20 cellular contexts compared by ENCODE assay signal in genomic region chr11:7311903-7312302, GRCh38.
DNase-seq lines count a peak whose midpoint lies in the region; ATAC-seq and TF ChIP-seq lines count a peak whose summit lies in the region.
"Had no signal": no experiment of that assay in that cellular context is flagged by ENCODE, and none has a peak within 500 bp of the region (broad histone marks: within the 10 kb centered on the region; RNA-seq: fewer than 3 reads in every experiment).

No MANE protein-coding gene starts in this region.

- H3K9me3 ChIP-seq in CD8-positive, alpha-beta T cell (ENCODE audit: low read length), result no peaks in the 10 kb centered on the region
- H3K9me3 ChIP-seq: BE2C, BLaER1, Caco-2 had no signal

- peaks cover 4% of the 10 kb centered on the region for H3K27me3 Mint-ChIP-seq in progenitor cell of endocrine pancreas
- H3K27me3 Mint-ChIP-seq in CD8-positive, alpha-beta T cell (ENCODE audit: low read depth), result peaks cover 7% of the 10 kb centered on the region
- H3K27me3 Mint-ChIP-seq in stimulated activated naive CD8-positive, alpha-beta T cell treated with anti-CD3 and anti-CD28 coated beads, Interleukin-15, amount 100 ng/mL, for 72 hours, result peaks cover 9% of the 10 kb centered on the region
- H3K27me3 Mint-ChIP-seq: CD4-positive, CD25-positive, alpha-beta regulatory T cell had no signal

- no peak overlapping the region for H3K4me3 ChIP-seq in CD8-positive, alpha-beta T cell (ENCODE audit: low read depth, low read length)
- H3K4me3 ChIP-seq: BLaER1 had no signal

- H3K36me3 Mint-ChIP-seq in progenitor cell of endocrine pancreas (ENCODE audit: insufficient read depth), result no peaks in the 10 kb centered on the region
- H3K36me3 Mint-ChIP-seq in CD8-positive, alpha-beta T cell, result no peaks in the 10 kb centered on the region
- H3K36me3 Mint-ChIP-seq: CD14-positive monocyte; CD4-positive, alpha-beta memory T cell; CD4-positive, CD25-positive, alpha-beta regulatory T cell had no signal

- no peak overlapping the region for H3K4me3 Mint-ChIP-seq in progenitor cell of endocrine pancreas (ENCODE audit: low read depth)
- H3K4me3 Mint-ChIP-seq in CD8-positive, alpha-beta T cell, result no peak overlapping the region
- H3K4me3 Mint-ChIP-seq in stimulated activated naive CD8-positive, alpha-beta T cell treated with anti-CD3 and anti-CD28 coated beads, Interleukin-15, amount 100 ng/mL, for 72 hours, result no peak overlapping the region
- H3K4me3 Mint-ChIP-seq: CD14-positive monocyte; CD4-positive, alpha-beta memory T cell; CD4-positive, CD25-positive, alpha-beta regulatory T cell had no signal

- TF ChIP-seq CTCF in progenitor cell of endocrine pancreas (IDR thresholded peaks at IDR 0.05; ENCODE audit: unreplicated experiment), result no peak
- no peak for TF ChIP-seq CTCF in CD8-positive, alpha-beta T cell (IDR thresholded peaks at IDR 0.05)

- ATAC-seq in CD8-positive, alpha-beta T cell, result no peak
- no peak for ATAC-seq in stimulated activated naive CD8-positive, alpha-beta T cell treated with anti-CD3 and anti-CD28 coated beads, Interleukin-15, amount 100 ng/mL, for 72 hours

- H3K36me3 ChIP-seq in CD8-positive, alpha-beta T cell (ENCODE audit: insufficient read depth, low read length), result no peaks in the 10 kb centered on the region
- H3K36me3 ChIP-seq: BE2C, BLaER1 had no signal

- no peak overlapping the region for H3K27ac ChIP-seq in CD8-positive, alpha-beta T cell (ENCODE audit: low read depth, low read length)
- H3K27ac ChIP-seq: BLaER1 had no signal

- H3K9me3 Mint-ChIP-seq in progenitor cell of endocrine pancreas (ENCODE audit: low read depth), result no peaks in the 10 kb centered on the region
- peaks cover 4% of the 10 kb centered on the region for H3K9me3 Mint-ChIP-seq in CD8-positive, alpha-beta T cell
- H3K9me3 Mint-ChIP-seq in stimulated activated naive CD8-positive, alpha-beta T cell treated with anti-CD3 and anti-CD28 coated beads, Interleukin-15, amount 100 ng/mL, for 72 hours, result no peaks in the 10 kb centered on the region

- H3K27me3 ChIP-seq in CD8-positive, alpha-beta T cell (ENCODE audit: insufficient read depth, low read length), result no peaks in the 10 kb centered on the region
- H3K27me3 ChIP-seq: BE2C, BLaER1 had no signal

- POLR2A ChIA-PET in CD8-positive, alpha-beta T cell (lab: Charles Lee), result no interaction called here

- CTCF ChIA-PET in CD8-positive, alpha-beta T cell (lab: Charles Lee), result no interaction called here

- H3K27ac Mint-ChIP-seq in progenitor cell of endocrine pancreas, result peak overlapping the region; percentile 3
- H3K27ac Mint-ChIP-seq in CD8-positive, alpha-beta T cell, result no peak overlapping the region
- H3K27ac Mint-ChIP-seq in stimulated activated naive CD8-positive, alpha-beta T cell treated with anti-CD3 and anti-CD28 coated beads, Interleukin-15, amount 100 ng/mL, for 72 hours, result no peak overlapping the region
- H3K27ac Mint-ChIP-seq: CD14-positive monocyte; CD4-positive, alpha-beta memory T cell; CD4-positive, CD25-positive, alpha-beta regulatory T cell had no signal

- DNase-seq in NCI-H2029 treated with DMSO at 0.1 percent for 48 hours (lab: John Stamatoyannopoulos, UW) (peak; percentile 37), NCI-H2029 (lab: John Stamatoyannopoulos, UW) (no peak), NCI-H510A treated with DMSO at 0.1 percent for 48 hours (lab: John Stamatoyannopoulos, UW) (peak; percentile 17), NCI-H510A (lab: John Stamatoyannopoulos, UW) (no peak), NCI-H69 (lab: John Stamatoyannopoulos, UW) (peak; percentile 36), progenitor cell of endocrine pancreas (ENCODE audit: low spot score, unreplicated experiment) (no peak)
- DNase-seq in CD8-positive, alpha-beta T cell, result no peak
- no peak for DNase-seq in stimulated activated naive CD8-positive, alpha-beta T cell treated with anti-CD3 and anti-CD28 coated beads, Interleukin-15, amount 100 ng/mL, for 72 hours
- DNase-seq: 8988T; ACHN; BE2C; C1 segment of cervical spinal cord; Caco-2; Calu3; CD4-positive, alpha-beta memory T cell; CD4-positive, CD25-positive, alpha-beta regulatory T cell; DMS79 treated with DMSO at 0.1 percent for 48 hours; GF-D8 had no signal

- H3K4me1 Mint-ChIP-seq in progenitor cell of endocrine pancreas (ENCODE audit: low read depth), result peaks cover 7% of the 10 kb centered on the region
- no peaks in the 10 kb centered on the region for H3K4me1 Mint-ChIP-seq in CD8-positive, alpha-beta T cell (ENCODE audit: low read depth)
- no peaks in the 10 kb centered on the region for H3K4me1 Mint-ChIP-seq in stimulated activated naive CD8-positive, alpha-beta T cell treated with anti-CD3 and anti-CD28 coated beads, Interleukin-15, amount 100 ng/mL, for 72 hours
- H3K4me1 Mint-ChIP-seq: CD4-positive, alpha-beta memory T cell; CD4-positive, CD25-positive, alpha-beta regulatory T cell had no signal

- H3K4me1 ChIP-seq in CD8-positive, alpha-beta T cell (ENCODE audit: insufficient read depth, low read length), result no peaks in the 10 kb centered on the region
- H3K4me1 ChIP-seq: BE2C, BLaER1, Caco-2 had no signal

- intact Hi-C loops in CD8-positive, alpha-beta T cell (cut with DNase I, micrococcal nuclease), result no loop called here

Comparison
In these comparisons a context has a peak if more than half of its experiments do, and no peak if none do; other contexts are left out.
1. DNase-seq: peak in NCI-H2029 treated with DMSO at 0.1 percent for 48 hours (single experiment), NCI-H510A treated with DMSO at 0.1 percent for 48 hours (single experiment) and NCI-H69 (single experiment); none in NCI-H2029 (single experiment), NCI-H510A (single experiment), progenitor cell of endocrine pancreas (single experiment), CD8-positive, alpha-beta T cell (0 of 7) and stimulated activated naive CD8-positive, alpha-beta T cell treated with anti-CD3 and anti-CD28 coated beads, Interleukin-15, amount 100 ng/mL, for 72 hours (0 of 2).